Comparison of ENCODE assay signal across 12 cellular contexts in genomic region chr7:27950123-27950522, GRCh38.
DNase-seq lines count a peak whose midpoint lies in the region; ATAC-seq and TF ChIP-seq lines count a peak whose summit lies in the region.
"Had no signal": no experiment of that assay in that cellular context is flagged by ENCODE, and none has a peak within 500 bp of the region (broad histone marks: within the 10 kb centered on the region; RNA-seq: fewer than 3 reads in every experiment).

No MANE protein-coding gene starts in this region.

- no peak overlapping the region for H3K4me3 ChIP-seq in right atrium auricular region
- H3K4me3 ChIP-seq: HAP-1 had no signal

- peak; percentile 82 for DNase-seq in Right ventricle myocardium inferior (ENCODE audit: missing footprints)
- no peak for DNase-seq in right atrium auricular region (ENCODE audit: low spot score)
- peak; percentile 83 for DNase-seq in cardiac septum (ENCODE audit: low spot score)
- DNase-seq in left ventricle myocardium superior: peak; percentile 84
- DNase-seq in SK-N-DZ (ENCODE audit: low spot score): no peak
- DNase-seq: C1 segment of cervical spinal cord; CD4-positive, alpha-beta memory T cell; DMS79 treated with DMSO at 0.1 percent for 48 hours; EL had no signal

- no peaks in the 10 kb centered on the region for H3K27me3 ChIP-seq in right atrium auricular region

- H3K9me3 ChIP-seq in right atrium auricular region: no peaks in the 10 kb centered on the region
- H3K9me3 ChIP-seq: HAP-1 had no signal

- TF ChIP-seq CTCF in right atrium auricular region (IDR thresholded peaks at IDR 0.05): no peak

- intact Hi-C loops in Right ventricle myocardium inferior (cut with DNase I): no loop called here
- intact Hi-C loops in cardiac septum (cut with DNase I): loop anchor here (5.0 kb wide), 1 partner anchor 57 kb away; no protein-coding TSS in a partner anchor
- intact Hi-C loops in left ventricle myocardium superior (cut with micrococcal nuclease): no loop called here

- no peaks in the 10 kb centered on the region for H3K36me3 ChIP-seq in right atrium auricular region
- H3K36me3 ChIP-seq: HAP-1 had no signal

- no peak overlapping the region for H3K27ac ChIP-seq in right atrium auricular region

- ATAC-seq in Right ventricle myocardium inferior (peak; percentile 84), left ventricle myocardium superior (peak; percentile 91), GM21515 (IDR thresholded peaks at IDR 0.05; ENCODE audit: unreplicated experiment) (no peak), GM21390 (IDR thresholded peaks at IDR 0.05; ENCODE audit: unreplicated experiment) (no peak)

- peaks cover 0 to under 1% of the 10 kb centered on the region in 2 donors for H3K4me1 ChIP-seq in right atrium auricular region

Comparison
In these comparisons a context has a peak if more than half of its experiments do, and no peak if none do; other contexts are left out.
1. DNase-seq: peak in Right ventricle myocardium inferior (single experiment), cardiac septum (single experiment) and left ventricle myocardium superior (single experiment); none in right atrium auricular region (single experiment) and SK-N-DZ (single experiment).
2. ATAC-seq: peak in Right ventricle myocardium inferior (single experiment) and left ventricle myocardium superior (single experiment); none in GM21515 (single experiment) and GM21390 (single experiment).